Comparison of ENCODE assay signal across 22 cellular contexts in genomic region chr19:39427707-39428106, GRCh38. TPM values are rescaled to one million over a fixed set of nuclear protein-coding genes. Genes with fewer than 3 reads are reported as not detected.
DNase-seq lines count a peak whose midpoint lies in the region; ATAC-seq and TF ChIP-seq lines count a peak whose summit lies in the region.
"Had no signal": no experiment of that assay in that cellular context is flagged by ENCODE, and none has a peak within 500 bp of the region (broad histone marks: within the 10 kb centered on the region; RNA-seq: fewer than 3 reads in every experiment).

No MANE protein-coding gene starts in this region.

- no peak for TF ChIP-seq EP300 in transverse colon (IDR thresholded peaks at IDR 0.05; ENCODE audit: low read depth)
- TF ChIP-seq EP300 in SK-N-SH (IDR thresholded peaks at IDR 0.05; ENCODE audit: borderline replicate concordance in 1 of 2, low read depth in 1 of 2, low read length in 1 of 2), result no peak

- POLR2A ChIA-PET in SK-N-SH (lab: Yijun Ruan, JAX), result interaction anchor here (1.0 to 2.2 kb wide), 2 partner anchors 8 to 13 kb away, joined by 3 to 15 read pairs; partner anchors contain the start of gene RPS16

- no peak overlapping the region for H3K4me2 ChIP-seq in SK-N-SH

- H3K79me2 ChIP-seq in SK-N-SH (ENCODE audit: insufficient read depth), result no peaks in the 10 kb centered on the region; the same call in 1 of the 2 replicates

- in situ Hi-C loops in transverse colon (cut with MboI; ENCODE audit: low pct_ligation_motif_present in 1 of 4, low pct_unique_long_range_greater_than_20kb in 1 of 4, low sequenced_read_pairs in 3 of 4), result loop anchor here in 1 of 4 donors (25.0 kb wide), 1 partner anchor 110 kb away; the partner anchor contains the start of genes EID2 and EID2B

- H3K9me3 Mint-ChIP-seq in chondrocyte (ENCODE audit: low read depth), result peaks cover 3% of the 10 kb centered on the region
- H3K9me3 Mint-ChIP-seq: activated CD4-positive, alpha-beta T cell treated with anti-CD3 and anti-CD28 coated beads, Interleukin-2, amount 10 ng/mL, durations not matched to agents 24 days and 14 days; IgD-negative memory B cell had no signal

- H3K27ac ChIP-seq in cardiac muscle cell, result peak overlapping the region; percentile 96
- peak overlapping the region; percentile 93 for H3K27ac ChIP-seq in muscle layer of colon (ENCODE audit: low read depth, low read length)
- peak overlapping the region; percentile 82 to 91 (median 86) for H3K27ac ChIP-seq in transverse colon
- peak overlapping the region in 1 of 2 donors; percentile 88 for H3K27ac ChIP-seq in coronary artery
- no peak overlapping the region for H3K27ac ChIP-seq in prostate gland
- peak overlapping the region in 1 of 2 experiments; percentile 92; a peak in 2 of 4 replicates for H3K27ac ChIP-seq in SK-N-SH (ENCODE audit: low read depth in 2 of 2, low read length in 1 of 2)
- H3K27ac ChIP-seq: SJCRH30 had no signal

- WGBS in transverse colon (ENCODE audit: low coverage in 1 of 2), 2 donors, result 84 to 88% methylated on average over 3 to 11 of the region's 11 CpGs
- 93% methylated on average over 11 of the region's 11 CpGs for WGBS in prostate gland
- 85% methylated on average over 11 of the region's 11 CpGs for WGBS in SK-N-SH (ENCODE audit: low lambda C conversion rate)

- no peaks in the 10 kb centered on the region for H3K9me3 ChIP-seq in cardiac muscle cell (ENCODE audit: low read depth)
- no peaks in the 10 kb centered on the region for H3K9me3 ChIP-seq in muscle layer of colon (ENCODE audit: low read length)
- H3K9me3 ChIP-seq in transverse colon, result no peaks in the 10 kb centered on the region
- H3K9me3 ChIP-seq in prostate gland, result no peaks in the 10 kb centered on the region
- H3K9me3 ChIP-seq in SK-N-SH, result no peaks in the 10 kb centered on the region
- H3K9me3 ChIP-seq: BLaER1 treated with 17β-estradiol and CSF1 and Interleukin-3, amounts not matched to agents 10 nM and 100 nM; SJCRH30 had no signal

- no peaks in the 10 kb centered on the region for H4K20me1 ChIP-seq in SK-N-SH (ENCODE audit: insufficient read depth)

- no peaks in the 10 kb centered on the region for H3K27me3 Mint-ChIP-seq in chondrocyte (ENCODE audit: low read depth)
- H3K27me3 Mint-ChIP-seq: activated CD4-positive, alpha-beta T cell treated with anti-CD3 and anti-CD28 coated beads, Interleukin-2, amount 10 ng/mL, durations not matched to agents 24 days and 14 days; IgD-negative memory B cell had no signal

- H3K9ac ChIP-seq in muscle layer of colon (ENCODE audit: low read length) (no peak overlapping the region), SK-N-SH (no peak overlapping the region)

- DNase-seq in cardiac muscle cell (ENCODE audit: low read depth in 1 of 2, low spot score in 1 of 2), result no peak
- DNase-seq in Right ventricle myocardium inferior (ENCODE audit: missing footprints), result no peak
- no peak for DNase-seq in chondrocyte (ENCODE audit: low spot score)
- no peak for DNase-seq in transverse colon
- no peak for DNase-seq in coronary artery (ENCODE audit: low spot score)
- DNase-seq in prostate gland (ENCODE audit: low spot score), result no peak
- DNase-seq in SK-N-SH, result no peak
- DNase-seq: activated CD4-positive, alpha-beta T cell treated with anti-CD3 and anti-CD28 coated beads, Interleukin-2, amount 10 ng/mL, durations not matched to agents 24 days and 14 days; activated naive CD4-positive, alpha-beta T cell treated with anti-CD3 and anti-CD28 coated beads, Interleukin-2, amount 50 U/mL, for 16 hours; DMS 273 treated with DMSO at 0.1 percent for 48 hours; erythroblast; GDM1; midbrain; NCI-H2081 treated with DMSO at 0.1 percent for 48 hours; NCI-H510A treated with DMSO at 0.1 percent for 48 hours; stimulated activated CD4-positive, alpha-beta T cell treated with anti-CD3 and anti-CD28 coated beads, Interleukin-2, amount 100 ng/mL, for 48 hours; T-helper 9 cell had no signal

- CTCF ChIA-PET in SK-N-SH (lab: Yijun Ruan, JAX), result interaction anchor here (3.0 to 3.1 kb wide), 2 partner anchors 14 to 16 kb away, joined by 12 to 15 read pairs; partner anchors contain the start of gene PLEKHG2

- no peaks in the 10 kb centered on the region for H3K9me2 ChIP-seq in SK-N-SH

- intact Hi-C loops in Right ventricle myocardium inferior (cut with DNase I), result no loop called here
- intact Hi-C loops in transverse colon (cut with DNase I; ENCODE audit: low total_unique reads), result no loop called here
- intact Hi-C loops in prostate gland (cut with DNase I), result no loop called here

- H3K27me3 ChIP-seq in cardiac muscle cell, result no peaks in the 10 kb centered on the region
- H3K27me3 ChIP-seq in muscle layer of colon (ENCODE audit: control insufficient read depth in 1 of 2, insufficient read depth in 2 of 2, low read length in 2 of 2), result no peaks in the 10 kb centered on the region
- no peaks in the 10 kb centered on the region for H3K27me3 ChIP-seq in transverse colon
- H3K27me3 ChIP-seq in prostate gland (replicated peaks; ENCODE audit: insufficient read depth), result no peaks in the 10 kb centered on the region
- H3K27me3 ChIP-seq in SK-N-SH (ENCODE audit: insufficient read depth), result no peaks in the 10 kb centered on the region
- H3K27me3 ChIP-seq: BLaER1 treated with 17β-estradiol and CSF1 and Interleukin-3, amounts not matched to agents 10 nM and 100 nM; SJCRH30 had no signal

- TF ChIP-seq POLR2A in transverse colon (IDR thresholded peaks at IDR 0.05), result no peak
- TF ChIP-seq POLR2A in prostate gland (IDR thresholded peaks at IDR 0.05), result no peak

- H3K36me3 Mint-ChIP-seq in chondrocyte (ENCODE audit: low read depth), result peaks cover 26% of the 10 kb centered on the region

- H3K27ac Mint-ChIP-seq in chondrocyte (ENCODE audit: unreplicated experiment), result peak overlapping the region; percentile 92
- H3K27ac Mint-ChIP-seq: activated CD4-positive, alpha-beta T cell treated with anti-CD3 and anti-CD28 coated beads, Interleukin-2, amount 10 ng/mL, durations not matched to agents 24 days and 14 days had no signal

- no peak for ATAC-seq in Right ventricle myocardium inferior
- ATAC-seq: GM12878 had no signal

- peaks cover 8% of the 10 kb centered on the region for H3K36me3 ChIP-seq in cardiac muscle cell
- peaks cover 13% of the 10 kb centered on the region for H3K36me3 ChIP-seq in muscle layer of colon (ENCODE audit: insufficient read depth, low read length)
- peaks cover 0 to 10% (median 4%) of the 10 kb centered on the region in 4 donors for H3K36me3 ChIP-seq in transverse colon
- peaks cover 2 to 9% of the 10 kb centered on the region in 2 donors for H3K36me3 ChIP-seq in prostate gland
- peaks cover 9 to 13% of the 10 kb centered on the region in 2 experiments for H3K36me3 ChIP-seq in SK-N-SH (replicated peaks in 1 of 2; ENCODE audit: control insufficient read depth in 1 of 2, insufficient read depth in 2 of 2, low read length in 1 of 2)

- H3K4me1 ChIP-seq in cardiac muscle cell (ENCODE audit: low read depth), result peaks cover 10% of the 10 kb centered on the region
- H3K4me1 ChIP-seq in muscle layer of colon (ENCODE audit: insufficient read depth, low read length), result peaks cover 13% of the 10 kb centered on the region
- H3K4me1 ChIP-seq in transverse colon, result peaks cover 0 to 20% (median 12%) of the 10 kb centered on the region in 4 donors
- no peaks in the 10 kb centered on the region for H3K4me1 ChIP-seq in prostate gland (replicated peaks)
- H3K4me1 ChIP-seq in SK-N-SH (ENCODE audit: control insufficient read depth in 1 of 2, insufficient read depth in 2 of 2, low read depth in 1 of 2, low read length in 1 of 2), result peaks cover 8 to 21% of the 10 kb centered on the region in 2 experiments; a peak in 3 of 4 replicates

- peaks cover 56% of the 10 kb centered on the region for H3K4me1 Mint-ChIP-seq in chondrocyte (ENCODE audit: low read depth)

- H3F3A ChIP-seq in SK-N-SH (replicated peaks; ENCODE audit: insufficient read depth), result peaks cover 51% of the 10 kb centered on the region

- no peak for TF ChIP-seq RAD21 in SK-N-SH (IDR thresholded peaks at IDR 0.05; ENCODE audit: low read length)

- H3K4me3 ChIP-seq in cardiac muscle cell (no peak overlapping the region), muscle layer of colon (ENCODE audit: low read depth in 1 of 2, low read length in 2 of 2) (no peak overlapping the region), transverse colon (no peak overlapping the region), coronary artery (no peak overlapping the region), prostate gland (no peak overlapping the region), SK-N-SH (ENCODE audit: low read depth in 2 of 2, low read length in 1 of 2) (no peak overlapping the region)
- H3K4me3 ChIP-seq: BLaER1 treated with 17β-estradiol and CSF1 and Interleukin-3, amounts not matched to agents 10 nM and 100 nM; GM12878 had no signal

- H2AFZ ChIP-seq in SK-N-SH (ENCODE audit: low read depth), result no peak overlapping the region

- TF ChIP-seq CTCF in cardiac muscle cell (IDR thresholded peaks at IDR 0.05; ENCODE audit: low read depth, low read length) (no peak), chondrocyte (IDR thresholded peaks at IDR 0.05) (no peak), transverse colon (IDR thresholded peaks at IDR 0.05) (no peak), coronary artery (IDR thresholded peaks at IDR 0.05) (no peak), prostate gland (IDR thresholded peaks at IDR 0.05) (no peak), SK-N-SH (IDR thresholded peaks at IDR 0.05) (no peak)

- no peak overlapping the region for H3K4me3 Mint-ChIP-seq in chondrocyte (ENCODE audit: unreplicated experiment)
- H3K4me3 Mint-ChIP-seq: activated CD4-positive, alpha-beta T cell treated with anti-CD3 and anti-CD28 coated beads, Interleukin-2, amount 10 ng/mL, durations not matched to agents 24 days and 14 days; IgD-negative memory B cell had no signal

RNA-seq across cellular contexts. Expression of gene RPS16, which starts 8.0 kb away (rescaled TPM):
- total RNA-seq in cardiac muscle cell (369 and 374 TPM in 2 replicates), Right ventricle myocardium inferior (1,258 TPM), chondrocyte (1,022 to 1,375 TPM (median 1,065 TPM) in 3 replicates), transverse colon (1,000 to 10,000 TPM in 3 of 4 donors, 100 to 1,000 TPM in 1; 718 to 1,665 (median 1,335) TPM), prostate gland (1,000 to 10,000 TPM; 1,162 to 1,716 TPM)
- polyA plus RNA-seq in cardiac muscle cell (508 and 542 TPM in 2 replicates), SK-N-SH (2012; rRNA removed) (5,038 and 7,541 TPM in 2 replicates)
- 3,850 and 5,242 TPM in 2 replicates for polyA plus RNA-seq in SK-N-SH (2012; cell fraction: cytosol; rRNA removed)
- polyA plus RNA-seq in SK-N-SH (2012; cell fraction: nucleus; rRNA removed), result 1,787 and 2,864 TPM in 2 replicates

RNA-seq across cellular contexts. Expression of gene PLEKHG2, which starts 15.2 kb away (rescaled TPM):
- total RNA-seq in cardiac muscle cell, result 40.7 and 45.4 TPM in 2 replicates
- polyA plus RNA-seq in cardiac muscle cell, result 30.5 and 40.0 TPM in 2 replicates
- 10.4 TPM for total RNA-seq in Right ventricle myocardium inferior
- total RNA-seq in chondrocyte, result 108 to 154 TPM (median 150 TPM) in 3 replicates
- 10 to 100 TPM in 2 of 4 donors, 1 to 10 TPM in 2; 6.1 to 27.7 (median 11.9) TPM for total RNA-seq in transverse colon
- total RNA-seq in prostate gland, result 10 to 100 TPM; 14.4 to 21.1 TPM
- 13.6 and 13.8 TPM in 2 replicates for polyA plus RNA-seq in SK-N-SH (2012; rRNA removed)
- 2.8 and 4.6 TPM in 2 replicates for polyA plus RNA-seq in SK-N-SH (2012; cell fraction: cytosol; rRNA removed)
- 85.4 and 89.2 TPM in 2 replicates for polyA plus RNA-seq in SK-N-SH (2012; cell fraction: nucleus; rRNA removed)

RNA-seq across cellular contexts. Expression of gene SUPT5H, which starts 17.7 kb away (rescaled TPM):
- total RNA-seq in cardiac muscle cell, result 106 and 156 TPM in 2 replicates
- 145 and 185 TPM in 2 replicates for polyA plus RNA-seq in cardiac muscle cell
- 80.6 TPM for total RNA-seq in Right ventricle myocardium inferior
- total RNA-seq in chondrocyte, result 106 to 120 TPM (median 108 TPM) in 3 replicates
- 100 to 1,000 TPM in 3 of 4 donors, 10 to 100 TPM in 1; 97.1 to 161 (median 125) TPM for total RNA-seq in transverse colon
- total RNA-seq in prostate gland, result 100 to 1,000 TPM in 1 of 2 donors, 10 to 100 TPM in 1; 79.8 to 246 TPM
- polyA plus RNA-seq in SK-N-SH (2012; rRNA removed), result 115 and 137 TPM in 2 replicates
- polyA plus RNA-seq in SK-N-SH (2012; cell fraction: cytosol; rRNA removed), result 78.5 and 93.1 TPM in 2 replicates
- polyA plus RNA-seq in SK-N-SH (2012; cell fraction: nucleus; rRNA removed), result 474 and 528 TPM in 2 replicates

RNA-seq across cellular contexts. Expression of gene ZFP36, which starts 21.1 kb away (rescaled TPM):
- 13.6 and 14.6 TPM in 2 replicates for total RNA-seq in cardiac muscle cell
- 51.2 and 53.4 TPM in 2 replicates for polyA plus RNA-seq in cardiac muscle cell
- total RNA-seq in Right ventricle myocardium inferior, result 48.7 TPM
- 30.2 to 55.7 TPM (median 46.3 TPM) in 3 replicates for total RNA-seq in chondrocyte
- 100 to 1,000 TPM; 280 to 924 (median 309) TPM for total RNA-seq in transverse colon
- 100 to 1,000 TPM in 1 of 2 donors, 10 to 100 TPM in 1; 96.5 to 170 TPM for total RNA-seq in prostate gland
- polyA plus RNA-seq in SK-N-SH (2012; rRNA removed), result 19.7 and 49.3 TPM in 2 replicates
- 21.0 and 26.5 TPM in 2 replicates for polyA plus RNA-seq in SK-N-SH (2012; cell fraction: cytosol; rRNA removed)
- polyA plus RNA-seq in SK-N-SH (2012; cell fraction: nucleus; rRNA removed), result 127 and 135 TPM in 2 replicates

RNA-seq across cellular contexts. Expression of gene MED29, which starts 36.5 kb away (rescaled TPM):
- 43.8 and 70.6 TPM in 2 replicates for total RNA-seq in cardiac muscle cell
- polyA plus RNA-seq in cardiac muscle cell, result 59.6 and 67.3 TPM in 2 replicates
- 21.8 TPM for total RNA-seq in Right ventricle myocardium inferior
- 27.0 to 31.1 TPM (median 28.7 TPM) in 3 replicates for total RNA-seq in chondrocyte
- total RNA-seq in transverse colon, result 10 to 100 TPM; 22.8 to 37.4 (median 27.8) TPM
- total RNA-seq in prostate gland, result 10 to 100 TPM; 50.2 to 56.4 TPM
- 32.0 and 33.1 TPM in 2 replicates for polyA plus RNA-seq in SK-N-SH (2012; rRNA removed)
- 23.5 and 29.6 TPM in 2 replicates for polyA plus RNA-seq in SK-N-SH (2012; cell fraction: cytosol; rRNA removed)
- polyA plus RNA-seq in SK-N-SH (2012; cell fraction: nucleus; rRNA removed), result 21.0 and 21.9 TPM in 2 replicates

Comparison
In these comparisons a context has a peak if more than half of its experiments do, and no peak if none do; other contexts are left out.
1. H3K27ac ChIP-seq: peak in cardiac muscle cell (single experiment), muscle layer of colon (single experiment) and transverse colon (4 of 4); none in prostate gland (0 of 2).